Comparison of ENCODE assay signal across 1 cellular context in genomic region chr5:168328804-168329203, GRCh38.
TF ChIP-seq lines count a peak whose summit lies in the region.

No MANE protein-coding gene starts in this region.

TF ChIP-seq in GM12878, 131 proteins besides CTCF, POLR2A, EP300 and RAD21 (continued from another document):
- TF ChIP-seq, protein P1, sequence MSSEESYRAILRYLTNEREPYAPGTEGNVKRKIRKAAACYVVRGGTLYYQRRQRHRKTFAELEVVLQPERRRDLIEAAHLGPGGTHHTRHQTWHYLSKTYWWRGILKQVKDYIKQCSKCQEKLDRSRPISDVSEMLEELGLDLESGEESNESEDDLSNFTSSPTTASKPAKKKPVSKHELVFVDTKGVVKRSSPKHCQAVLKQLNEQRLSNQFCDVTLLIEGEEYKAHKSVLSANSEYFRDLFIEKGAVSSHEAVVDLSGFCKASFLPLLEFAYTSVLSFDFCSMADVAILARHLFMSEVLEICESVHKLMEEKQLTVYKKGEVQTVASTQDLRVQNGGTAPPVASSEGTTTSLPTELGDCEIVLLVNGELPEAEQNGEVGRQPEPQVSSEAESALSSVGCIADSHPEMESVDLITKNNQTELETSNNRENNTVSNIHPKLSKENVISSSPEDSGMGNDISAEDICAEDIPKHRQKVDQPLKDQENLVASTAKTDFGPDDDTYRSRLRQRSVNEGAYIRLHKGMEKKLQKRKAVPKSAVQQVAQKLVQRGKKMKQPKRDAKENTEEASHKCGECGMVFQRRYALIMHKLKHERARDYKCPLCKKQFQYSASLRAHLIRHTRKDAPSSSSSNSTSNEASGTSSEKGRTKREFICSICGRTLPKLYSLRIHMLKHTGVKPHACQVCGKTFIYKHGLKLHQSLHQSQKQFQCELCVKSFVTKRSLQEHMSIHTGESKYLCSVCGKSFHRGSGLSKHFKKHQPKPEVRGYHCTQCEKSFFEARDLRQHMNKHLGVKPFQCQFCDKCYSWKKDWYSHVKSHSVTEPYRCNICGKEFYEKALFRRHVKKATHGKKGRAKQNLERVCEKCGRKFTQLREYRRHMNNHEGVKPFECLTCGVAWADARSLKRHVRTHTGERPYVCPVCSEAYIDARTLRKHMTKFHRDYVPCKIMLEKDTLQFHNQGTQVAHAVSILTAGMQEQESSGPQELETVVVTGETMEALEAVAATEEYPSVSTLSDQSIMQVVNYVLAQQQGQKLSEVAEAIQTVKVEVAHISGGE (CRISPR knock-in tag; IDR thresholded peaks at IDR 0.05) = no peak
- 0 out of 4 replicates have a peak, but pooled peaks have one; percentile 12 to 22 for TF ChIP-seq BHLHE40 (IDR thresholded peaks at IDR 0.05; ENCODE audit: borderline replicate concordance in 1 of 2, low read depth in 2 of 2, low read length in 1 of 2)
- TF ChIP-seq SPI1 (IDR thresholded peaks at IDR 0.05; ENCODE audit: borderline replicate concordance, insufficient read depth, low read depth, low read length) = peak; percentile 60; the same call in 1 of the 2 replicates
- TF ChIP-seq, protein P2, sequence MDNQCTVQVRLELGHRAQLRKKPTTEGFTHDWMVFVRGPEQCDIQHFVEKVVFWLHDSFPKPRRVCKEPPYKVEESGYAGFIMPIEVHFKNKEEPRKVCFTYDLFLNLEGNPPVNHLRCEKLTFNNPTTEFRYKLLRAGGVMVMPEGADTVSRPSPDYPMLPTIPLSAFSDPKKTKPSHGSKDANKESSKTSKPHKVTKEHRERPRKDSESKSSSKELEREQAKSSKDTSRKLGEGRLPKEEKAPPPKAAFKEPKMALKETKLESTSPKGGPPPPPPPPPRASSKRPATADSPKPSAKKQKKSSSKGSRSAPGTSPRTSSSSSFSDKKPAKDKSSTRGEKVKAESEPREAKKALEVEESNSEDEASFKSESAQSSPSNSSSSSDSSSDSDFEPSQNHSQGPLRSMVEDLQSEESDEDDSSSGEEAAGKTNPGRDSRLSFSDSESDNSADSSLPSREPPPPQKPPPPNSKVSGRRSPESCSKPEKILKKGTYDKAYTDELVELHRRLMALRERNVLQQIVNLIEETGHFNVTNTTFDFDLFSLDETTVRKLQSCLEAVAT (IDR thresholded peaks at IDR 0.05) = no peak
- TF ChIP-seq ATF7 (IDR thresholded peaks at IDR 0.05; ENCODE audit: low read depth) = peak; percentile 65
- no peak for TF ChIP-seq SIN3A (IDR thresholded peaks at IDR 0.05; ENCODE audit: low read depth, low read length)
- 0 out of 4 replicates have a peak, but pooled peaks of 1 of the 2 experiments have one; percentile 12 for TF ChIP-seq IKZF2 (IDR thresholded peaks at IDR 0.05)
- TF ChIP-seq, protein P3, sequence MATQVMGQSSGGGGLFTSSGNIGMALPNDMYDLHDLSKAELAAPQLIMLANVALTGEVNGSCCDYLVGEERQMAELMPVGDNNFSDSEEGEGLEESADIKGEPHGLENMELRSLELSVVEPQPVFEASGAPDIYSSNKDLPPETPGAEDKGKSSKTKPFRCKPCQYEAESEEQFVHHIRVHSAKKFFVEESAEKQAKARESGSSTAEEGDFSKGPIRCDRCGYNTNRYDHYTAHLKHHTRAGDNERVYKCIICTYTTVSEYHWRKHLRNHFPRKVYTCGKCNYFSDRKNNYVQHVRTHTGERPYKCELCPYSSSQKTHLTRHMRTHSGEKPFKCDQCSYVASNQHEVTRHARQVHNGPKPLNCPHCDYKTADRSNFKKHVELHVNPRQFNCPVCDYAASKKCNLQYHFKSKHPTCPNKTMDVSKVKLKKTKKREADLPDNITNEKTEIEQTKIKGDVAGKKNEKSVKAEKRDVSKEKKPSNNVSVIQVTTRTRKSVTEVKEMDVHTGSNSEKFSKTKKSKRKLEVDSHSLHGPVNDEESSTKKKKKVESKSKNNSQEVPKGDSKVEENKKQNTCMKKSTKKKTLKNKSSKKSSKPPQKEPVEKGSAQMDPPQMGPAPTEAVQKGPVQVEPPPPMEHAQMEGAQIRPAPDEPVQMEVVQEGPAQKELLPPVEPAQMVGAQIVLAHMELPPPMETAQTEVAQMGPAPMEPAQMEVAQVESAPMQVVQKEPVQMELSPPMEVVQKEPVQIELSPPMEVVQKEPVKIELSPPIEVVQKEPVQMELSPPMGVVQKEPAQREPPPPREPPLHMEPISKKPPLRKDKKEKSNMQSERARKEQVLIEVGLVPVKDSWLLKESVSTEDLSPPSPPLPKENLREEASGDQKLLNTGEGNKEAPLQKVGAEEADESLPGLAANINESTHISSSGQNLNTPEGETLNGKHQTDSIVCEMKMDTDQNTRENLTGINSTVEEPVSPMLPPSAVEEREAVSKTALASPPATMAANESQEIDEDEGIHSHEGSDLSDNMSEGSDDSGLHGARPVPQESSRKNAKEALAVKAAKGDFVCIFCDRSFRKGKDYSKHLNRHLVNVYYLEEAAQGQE (IDR thresholded peaks at IDR 0.05; ENCODE audit: low read depth, low read length) = no peak
- peak; percentile 81; the same call in 1 of the 2 replicates for TF ChIP-seq CHD1 (IDR thresholded peaks at IDR 0.05; ENCODE audit: low read depth, low read length)
- peak; percentile 91; the same call in 1 of the 2 replicates for TF ChIP-seq TCF3 (IDR thresholded peaks at IDR 0.05; ENCODE audit: borderline replicate concordance, insufficient read depth, low read depth, low read length)
- TF ChIP-seq FOXK2 (IDR thresholded peaks at IDR 0.05) = peak; percentile 71
- TF ChIP-seq RCOR1 (conservative IDR thresholded peaks at IDR 0.05; ENCODE audit: low read depth, low read length) = no peak
- no peak for TF ChIP-seq E4F1 (IDR thresholded peaks at IDR 0.05; ENCODE audit: borderline replicate concordance, partially characterized antibody)
